ENCODE assay signal across 1 cellular context in the genomic region with DNA sequence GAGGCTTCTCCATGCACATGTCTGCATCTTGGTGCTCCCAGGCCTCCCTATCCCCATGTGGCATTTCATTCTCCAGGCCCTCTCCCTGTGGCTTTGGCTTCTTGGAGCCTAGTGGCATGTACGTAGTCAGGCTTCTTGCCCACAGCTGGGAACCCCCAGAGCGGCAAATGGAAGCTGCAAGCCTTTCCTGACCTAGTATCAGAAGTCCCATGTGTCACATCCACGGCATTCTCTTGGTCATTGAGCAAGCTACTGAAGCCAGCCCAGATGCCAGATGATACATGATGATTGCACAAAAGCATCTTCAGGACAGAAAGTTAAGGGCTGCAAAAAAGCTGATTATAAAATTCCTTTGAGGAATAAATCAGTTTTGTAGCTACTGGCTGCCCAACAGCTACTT.
TF ChIP-seq lines count a peak whose summit lies in the region.

No MANE protein-coding gene starts in this region.

TF ChIP-seq in IMR-90, 13 proteins besides CTCF, POLR2A, EP300 and RAD21 (continued from another document):
- TF ChIP-seq CHD1 (IDR thresholded peaks at IDR 0.05; ENCODE audit: low read depth, low read length) (no peak), MAZ (IDR thresholded peaks at IDR 0.05; ENCODE audit: borderline replicate concordance, low read depth, low read length) (no peak), BHLHE40 (IDR thresholded peaks at IDR 0.05; ENCODE audit: low read depth, low read length) (no peak), RCOR1 (IDR thresholded peaks at IDR 0.05; ENCODE audit: insufficient replicate concordance, low read length) (no peak), SMC3 (IDR thresholded peaks at IDR 0.05; ENCODE audit: low read depth, low read length) (no peak)
